27 cellular contexts compared by ENCODE assay signal in genomic region chr7:15626041-15626440, GRCh38.
"Had no signal": no experiment of that assay in that cellular context is flagged by ENCODE, and none has a peak within 500 bp of the region (broad histone marks: within the 10 kb centered on the region; RNA-seq: fewer than 3 reads in every experiment).

No MANE protein-coding gene starts in this region.

- H3K27me3 Mint-ChIP-seq: activated CD4-positive, alpha-beta T cell treated with anti-CD3 and anti-CD28 coated beads, Interleukin-2, amount 10 ng/mL, durations not matched to agents 7 days and 5 days; activated CD8-positive, alpha-beta memory T cell treated with anti-CD3 and anti-CD28 coated beads, Interleukin-2, amount 10 ng/mL, durations not matched to agents 7 days and 5 days; activated CD8-positive, alpha-beta T cell treated with anti-CD3 and anti-CD28 coated beads for 36 hours; activated naive CD4-positive, alpha-beta T cell treated with anti-CD3 and anti-CD28 coated beads, Interleukin-2, amount 50 U/mL, for 24 hours; natural killer cell treated with Interleukin-12 subunit alpha and Interleukin-12 subunit beta and Interleukin-15 and Interleukin-18, amount 100 ng/mL, for 72 hours; stimulated activated naive B cell treated with anti-CD40 and anti-IgM and Interleukin-4, amounts not matched to agents 10 μg/mL and 1 μg/mL and 100 μg/mL, for 72 hours had no signal

- H3K4me1 ChIP-seq: breast epithelium, foreskin keratinocyte, parathyroid adenoma, testis had no signal

- H3K4me3 ChIP-seq: breast epithelium, left ventricle myocardium inferior, testis, uterus had no signal

- DNase-seq: activated CD4-positive, alpha-beta T cell treated with anti-CD3 and anti-CD28 coated beads, Interleukin-2, amount 10 ng/mL, durations not matched to agents 7 days and 5 days; activated CD4-positive, CD25-positive, alpha-beta regulatory T cell treated with anti-CD3 and anti-CD28 coated beads, Interleukin-2, amount 50 U/mL, for 72 hours; activated CD8-positive, alpha-beta memory T cell treated with anti-CD3 and anti-CD28 coated beads, Interleukin-2, amount 10 ng/mL, durations not matched to agents 7 days and 5 days; activated CD8-positive, alpha-beta T cell treated with anti-CD3 and anti-CD28 coated beads for 36 hours; activated gamma-delta T cell; anterior cingulate cortex; cortex of kidney; endodermal cell; foreskin keratinocyte; immature natural killer cell; left ventricle myocardium inferior; midbrain; right cardiac atrium; small intestine; stimulated activated CD4-positive, alpha-beta T cell treated with anti-CD3 and anti-CD28 coated beads, Interleukin-15, amount 100 ng/mL, for 24 hours; stimulated activated CD8-positive, alpha-beta memory T cell treated with anti-CD3 and anti-CD28 coated beads, Interleukin-4, amount 100 ng/mL, for 48 hours; stimulated activated naive B cell treated with anti-CD40 and anti-IgM and Interleukin-4, amounts not matched to agents 10 μg/mL and 1 μg/mL and 100 μg/mL, for 72 hours; testis; trophoblast cell; uterus; WERI-Rb-1 had no signal

- H3K27me3 ChIP-seq: breast epithelium, foreskin keratinocyte, testis, uterus had no signal

- H3K79me2 ChIP-seq: parathyroid adenoma had no signal

- H3K4me1 Mint-ChIP-seq: activated CD4-positive, alpha-beta T cell treated with anti-CD3 and anti-CD28 coated beads, Interleukin-2, amount 10 ng/mL, durations not matched to agents 7 days and 5 days; activated CD8-positive, alpha-beta memory T cell treated with anti-CD3 and anti-CD28 coated beads, Interleukin-2, amount 10 ng/mL, durations not matched to agents 7 days and 5 days; activated naive CD4-positive, alpha-beta T cell treated with anti-CD3 and anti-CD28 coated beads, Interleukin-2, amount 50 U/mL, for 24 hours; endodermal cell; immature natural killer cell; stimulated activated naive B cell treated with anti-CD40 and anti-IgM and Interleukin-4, amounts not matched to agents 10 μg/mL and 1 μg/mL and 100 μg/mL, for 72 hours had no signal

- H3K36me3 ChIP-seq: breast epithelium, uterus, WERI-Rb-1 had no signal

- H3K9me3 Mint-ChIP-seq: activated CD4-positive, alpha-beta T cell treated with anti-CD3 and anti-CD28 coated beads, Interleukin-2, amount 10 ng/mL, durations not matched to agents 7 days and 5 days; activated T-helper 1 cell treated with anti-CD3 and anti-CD28 coated beads, Interleukin-12 subunit alpha, Interleukin-12 subunit beta, Interleukin-2, Interleukin-4 antibody, amounts not matched to agents 30 ng/mL and 10 ng/mL and 1 ng/mL, durations not matched to agents 14 hours and 24 hours and 36 hours; endodermal cell had no signal

- H3K27ac ChIP-seq: breast epithelium, epithelial cell of prostate, foreskin keratinocyte, left ventricle myocardium inferior, parathyroid adenoma, testis, uterus, WERI-Rb-1 had no signal

- ATAC-seq: activated CD8-positive, alpha-beta memory T cell treated with anti-CD3 and anti-CD28 coated beads, Interleukin-2, amount 10 ng/mL, durations not matched to agents 7 days and 5 days; activated CD8-positive, alpha-beta T cell treated with anti-CD3 and anti-CD28 coated beads for 36 hours; foreskin keratinocyte; natural killer cell treated with Interleukin-12 subunit alpha and Interleukin-12 subunit beta and Interleukin-15 and Interleukin-18, amount 100 ng/mL, for 72 hours; right cardiac atrium; stimulated activated naive B cell treated with anti-CD40 and anti-IgM and Interleukin-4, amounts not matched to agents 10 μg/mL and 1 μg/mL and 100 μg/mL, for 72 hours had no signal

- H3K9me3 ChIP-seq: breast epithelium, left ventricle myocardium inferior, testis, uterus had no signal

- H2AFZ ChIP-seq: parathyroid adenoma had no signal

- H3K27ac Mint-ChIP-seq: activated CD4-positive, alpha-beta T cell treated with anti-CD3 and anti-CD28 coated beads, Interleukin-2, amount 10 ng/mL, durations not matched to agents 7 days and 5 days; activated CD8-positive, alpha-beta memory T cell treated with anti-CD3 and anti-CD28 coated beads, Interleukin-2, amount 10 ng/mL, durations not matched to agents 7 days and 5 days; activated CD8-positive, alpha-beta T cell treated with anti-CD3 and anti-CD28 coated beads for 36 hours; activated naive CD4-positive, alpha-beta T cell treated with anti-CD3 and anti-CD28 coated beads, Interleukin-2, amount 50 U/mL, for 24 hours; activated T-helper 1 cell treated with anti-CD3 and anti-CD28 coated beads, Interleukin-12 subunit alpha, Interleukin-12 subunit beta, Interleukin-2, Interleukin-4 antibody, amounts not matched to agents 30 ng/mL and 10 ng/mL and 1 ng/mL, durations not matched to agents 14 hours and 24 hours and 36 hours; endodermal cell; immature natural killer cell; natural killer cell treated with Interleukin-12 subunit alpha and Interleukin-12 subunit beta and Interleukin-15 and Interleukin-18, amount 100 ng/mL, for 72 hours; stimulated activated naive B cell treated with anti-CD40 and anti-IgM and Interleukin-4, amounts not matched to agents 10 μg/mL and 1 μg/mL and 100 μg/mL, for 72 hours had no signal

- H3K9ac ChIP-seq: parathyroid adenoma had no signal

- H3K4me3 Mint-ChIP-seq: activated CD4-positive, alpha-beta T cell treated with anti-CD3 and anti-CD28 coated beads, Interleukin-2, amount 10 ng/mL, durations not matched to agents 7 days and 5 days; activated CD8-positive, alpha-beta memory T cell treated with anti-CD3 and anti-CD28 coated beads, Interleukin-2, amount 10 ng/mL, durations not matched to agents 7 days and 5 days; activated CD8-positive, alpha-beta T cell treated with anti-CD3 and anti-CD28 coated beads for 36 hours; activated naive CD4-positive, alpha-beta T cell treated with anti-CD3 and anti-CD28 coated beads, Interleukin-2, amount 50 U/mL, for 24 hours; activated T-helper 1 cell treated with anti-CD3 and anti-CD28 coated beads, Interleukin-12 subunit alpha, Interleukin-12 subunit beta, Interleukin-2, Interleukin-4 antibody, amounts not matched to agents 30 ng/mL and 10 ng/mL and 1 ng/mL, durations not matched to agents 14 hours and 24 hours and 36 hours; endodermal cell; immature natural killer cell; natural killer cell treated with Interleukin-12 subunit alpha and Interleukin-12 subunit beta and Interleukin-15 and Interleukin-18, amount 100 ng/mL, for 72 hours; stimulated activated naive B cell treated with anti-CD40 and anti-IgM and Interleukin-4, amounts not matched to agents 10 μg/mL and 1 μg/mL and 100 μg/mL, for 72 hours had no signal

- H3K36me3 Mint-ChIP-seq: activated CD8-positive, alpha-beta memory T cell treated with anti-CD3 and anti-CD28 coated beads, Interleukin-2, amount 10 ng/mL, durations not matched to agents 7 days and 5 days; activated naive CD4-positive, alpha-beta T cell treated with anti-CD3 and anti-CD28 coated beads, Interleukin-2, amount 50 U/mL, for 24 hours; immature natural killer cell; natural killer cell treated with Interleukin-12 subunit alpha and Interleukin-12 subunit beta and Interleukin-15 and Interleukin-18, amount 100 ng/mL, for 72 hours; stimulated activated naive B cell treated with anti-CD40 and anti-IgM and Interleukin-4, amounts not matched to agents 10 μg/mL and 1 μg/mL and 100 μg/mL, for 72 hours had no signal
